In genomic region chr17:29930399-29931010, GRCh38 we compare ENCODE assay signal across 8 cellular contexts. TPM values are rescaled to one million over a fixed set of nuclear protein-coding genes. Genes with fewer than 3 reads are reported as not detected.
DNase-seq lines count a peak whose midpoint lies in the region; ATAC-seq and TF ChIP-seq lines count a peak whose summit lies in the region.

No MANE protein-coding gene starts in this region.

- peaks cover 40% of the 10 kb centered on the region for H3K79me2 ChIP-seq in fibroblast of lung (ENCODE audit: control insufficient read depth, insufficient read depth, low read length)
- peaks cover 42% of the 10 kb centered on the region for H3K79me2 ChIP-seq in osteoblast (ENCODE audit: insufficient read depth, low read length)

- H3K36me3 ChIP-seq in Panc1 (ENCODE audit: control insufficient read depth, insufficient read depth, low read length) (no peaks in the 10 kb centered on the region; the same call in 1 of the 2 replicates), fibroblast of lung (ENCODE audit: control insufficient read depth, insufficient read depth, low read length) (no peaks in the 10 kb centered on the region), osteoblast (ENCODE audit: insufficient read depth, low read length) (no peaks in the 10 kb centered on the region)

- intact Hi-C loops in Right ventricle myocardium inferior (cut with DNase I), result loop anchor here (1.0 to 10.0 kb wide), 4 partner anchors 66 to 348 kb away; no protein-coding TSS in a partner anchor
- intact Hi-C loops in cardiac septum (cut with DNase I), result loop anchor here (1.0 to 10.0 kb wide), 4 partner anchors 122 to 348 kb away; no protein-coding TSS in a partner anchor
- intact Hi-C loops in Panc1 (cut with micrococcal nuclease; ENCODE audit: unreplicated experiment), result loop anchor here (1.0 to 5.0 kb wide), 4 partner anchors 72 to 291 kb away; no protein-coding TSS in a partner anchor

- TF ChIP-seq CTCF in Panc1 (IDR thresholded peaks at IDR 0.05), result no peak
- TF ChIP-seq CTCF in fibroblast of lung (conservative IDR thresholded peaks at IDR 0.05 in 1 of 2, IDR thresholded peaks at IDR 0.05 in 1 of 2; ENCODE audit: low read depth in 1 of 2, low read length in 2 of 2), result no peak
- TF ChIP-seq CTCF in osteoblast (IDR thresholded peaks at IDR 0.05; ENCODE audit: extremely low read depth, low read depth, low read length), result no peak

- peak overlapping the region; percentile 92 for H3K27ac ChIP-seq in Panc1 (ENCODE audit: low read length)
- peak overlapping the region; percentile 84 for H3K27ac ChIP-seq in fibroblast of lung (ENCODE audit: insufficient read depth, low read length)
- peak overlapping the region; percentile 48 for H3K27ac ChIP-seq in osteoblast (ENCODE audit: low read depth, low read length)

- H3K9me3 ChIP-seq in Panc1 (ENCODE audit: control insufficient read depth, insufficient read depth, low read depth, low read length) (no peaks in the 10 kb centered on the region), fibroblast of lung (ENCODE audit: control insufficient read depth, insufficient read depth, low read depth, low read length) (no peaks in the 10 kb centered on the region), osteoblast (ENCODE audit: low read depth, low read length) (no peaks in the 10 kb centered on the region)

- peak overlapping the region; percentile 67 for H2AFZ ChIP-seq in fibroblast of lung (ENCODE audit: low read length)
- H2AFZ ChIP-seq in osteoblast (ENCODE audit: low read length), result peak overlapping the region; percentile 98

- CTCF ChIA-PET in Panc1 (lab: Charles Lee), result interaction anchor here (0.6 to 2.7 kb wide), 18 partner anchors 11 to 565 kb away, joined by 3 to 75 read pairs (median 5); no protein-coding TSS in a partner anchor

- H3K4me2 ChIP-seq in fibroblast of lung (ENCODE audit: extremely low read depth, insufficient read depth, low read length) (peak overlapping the region; percentile 98), osteoblast (ENCODE audit: insufficient read depth, low read length) (peak overlapping the region; percentile 96)

- in situ Hi-C loops in Panc1 (cut with HindIII; ENCODE audit: low pct_unique_long_range_greater_than_20kb, low sequenced_read_pairs), result no loop called here

- DNase-seq in Right ventricle myocardium inferior (ENCODE audit: missing footprints) (no peak), cardiac septum (ENCODE audit: low spot score) (no peak), Panc1 (ENCODE audit: low read depth, low spot score) (no peak), fibroblast of lung (ENCODE audit: low read depth in 2 of 2) (peak in 1 of 2 donors; percentile 60), osteoblast (ENCODE audit: insufficient read length, low spot score, missing footprints) (no peak), 8988T (no peak)

- POLR2A ChIA-PET in Panc1 (lab: Charles Lee), result interaction anchor here (0.5 to 1.2 kb wide), 11 partner anchors 11 to 197 kb away, joined by 3 to 15 read pairs (median 3); no protein-coding TSS in a partner anchor

- peak overlapping the region; percentile 43 for H3K9ac ChIP-seq in fibroblast of lung (ENCODE audit: insufficient read depth, low read length)

- BruUV-seq in Panc1 (replicated peaks; lab: Mats Ljungman, UMichigan), result no TSS peak

- ATAC-seq in Right ventricle myocardium inferior (peak; percentile 39), Panc1 (no peak), HG02610 (IDR thresholded peaks at IDR 0.05; ENCODE audit: unreplicated experiment) (no peak), HG03097 (IDR thresholded peaks at IDR 0.05; ENCODE audit: low FRiP score, unreplicated experiment) (no peak)

- no peaks in the 10 kb centered on the region for H3K27me3 ChIP-seq in Panc1 (ENCODE audit: control insufficient read depth, insufficient read depth, low read length)
- H3K27me3 ChIP-seq in fibroblast of lung (ENCODE audit: control insufficient read depth, insufficient read depth, low read length), result no peaks in the 10 kb centered on the region
- H3K27me3 ChIP-seq in osteoblast (ENCODE audit: insufficient read depth, low read length), result no peaks in the 10 kb centered on the region

- H3K4me3 ChIP-seq in Panc1 (ENCODE audit: low read depth in 2 of 2, low read length in 2 of 2) (peak overlapping the region; percentile 87 to 95), fibroblast of lung (replicated peaks in 1 of 4; ENCODE audit: control extremely low read depth in 1 of 4, insufficient read depth in 1 of 4, low read depth in 3 of 4, low read length in 4 of 4) (peak overlapping the region; percentile 69 to 98 (median 93)), osteoblast (ENCODE audit: insufficient read depth, low read length) (peak overlapping the region; percentile 94)

- no peaks in the 10 kb centered on the region for H4K20me1 ChIP-seq in fibroblast of lung (ENCODE audit: control insufficient read depth, extremely low read depth, insufficient read depth, low read length)
- H4K20me1 ChIP-seq in osteoblast (ENCODE audit: insufficient read depth, low read length), result no peaks in the 10 kb centered on the region

- H3K4me1 ChIP-seq in Panc1 (ENCODE audit: control insufficient read depth, insufficient read depth, low read length) (peaks cover 41% of the 10 kb centered on the region), fibroblast of lung (ENCODE audit: control insufficient read depth, extremely low read depth, insufficient read depth, low read length) (peaks cover 6% of the 10 kb centered on the region), osteoblast (ENCODE audit: insufficient read depth, low read length) (peaks cover 17% of the 10 kb centered on the region)

RNA-seq across cellular contexts. Expression of gene SSH2, which starts 0.5 kb away (rescaled TPM):
- 34.7 TPM for total RNA-seq in Right ventricle myocardium inferior
- 38.8 TPM for total RNA-seq in cardiac septum
- 30.6 TPM for total RNA-seq in Panc1 (2021; ENCODE audit: unreplicated experiment)
- polyA plus RNA-seq in Panc1 (2012; ENCODE audit: insufficient read length), result 13.6 TPM
- total RNA-seq in fibroblast of lung, result 18.0 and 30.2 TPM in 2 replicates
- 21.0 and 21.4 TPM in 2 replicates for polyA plus RNA-seq in fibroblast of lung
- 18.5 and 22.4 TPM in 2 replicates for polyA plus RNA-seq in fibroblast of lung (2012)
- polyA minus RNA-seq in fibroblast of lung (ENCODE audit: low replicate concordance), result 16.3 and 33.7 TPM in 2 replicates
- total RNA-seq in osteoblast, result 13.0 and 14.4 TPM in 2 replicates

RNA-seq across cellular contexts. Expression of gene EFCAB5, which starts 10.9 kb away (rescaled TPM):
- total RNA-seq in Right ventricle myocardium inferior (not detected), cardiac septum (not detected), Panc1 (2021; ENCODE audit: unreplicated experiment) (0.39 TPM), fibroblast of lung (0.26 and 0.66 TPM in 2 replicates), osteoblast (0.29 and 0.36 TPM in 2 replicates)
- 0.56 TPM for polyA plus RNA-seq in Panc1 (2012; ENCODE audit: insufficient read length)
- 0.09 and 0.14 TPM in 2 replicates for polyA plus RNA-seq in fibroblast of lung
- 0.17 and 0.33 TPM in 2 replicates for polyA plus RNA-seq in fibroblast of lung (2012)
- polyA minus RNA-seq in fibroblast of lung (ENCODE audit: low replicate concordance), result not detected in 2 replicates
